In the genomic region with DNA sequence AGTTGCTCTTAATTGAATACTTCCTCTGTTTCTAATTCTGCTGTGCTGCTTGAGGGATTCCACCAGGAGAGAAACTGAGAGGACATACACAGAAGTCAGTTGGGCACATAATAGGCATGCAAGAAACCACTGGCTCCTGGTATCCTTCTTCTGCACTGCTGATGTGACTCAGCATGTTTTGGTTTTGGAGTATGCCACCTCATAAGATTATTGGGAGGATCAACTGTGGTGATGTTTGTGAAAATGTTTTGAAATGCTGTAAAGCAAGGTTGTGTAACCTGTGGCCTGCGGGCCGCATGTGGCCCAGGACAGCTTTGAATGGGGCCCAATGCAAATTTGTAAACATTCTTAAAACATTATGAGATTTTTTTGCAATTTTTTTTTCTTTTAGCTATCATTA, we compare ENCODE assay signal across 12 cellular contexts.
DNase-seq lines count a peak whose midpoint lies in the region; ATAC-seq and TF ChIP-seq lines count a peak whose summit lies in the region.
"Had no signal": no experiment of that assay in that cellular context is flagged by ENCODE, and none has a peak within 500 bp of the region (broad histone marks: within the 10 kb centered on the region; RNA-seq: fewer than 3 reads in every experiment).

No MANE protein-coding gene starts in this region.

- no peaks in the 10 kb centered on the region for H3K27me3 Mint-ChIP-seq in CD8-positive, alpha-beta T cell (ENCODE audit: low read depth)

- DNase-seq in BJ (ENCODE audit: low read depth) (peak; percentile 29), MG63 (peak; percentile 21), astrocyte of the hippocampus (ENCODE audit: low read depth, low spot score) (peak; percentile 60), left lobe of liver (ENCODE audit: low spot score) (no peak), aorta (no peak), kidney glomerular epithelial cell (lab: John Stamatoyannopoulos, UW) (no peak), NCI-H82 (lab: John Stamatoyannopoulos, UW) (no peak)
- DNase-seq in CD8-positive, alpha-beta T cell = no peak
- DNase-seq: glutamatergic neuron, NCI-H187 treated with DMSO at 0.1 percent for 48 hours had no signal

- H3K27me3 ChIP-seq in BJ (ENCODE audit: control insufficient read depth, insufficient read depth, low read length) = no peaks in the 10 kb centered on the region
- no peaks in the 10 kb centered on the region for H3K27me3 ChIP-seq in MG63
- H3K27me3 ChIP-seq in aorta (ENCODE audit: control insufficient read depth in 1 of 2, insufficient read depth in 2 of 2, low read length in 1 of 2) = no peaks in the 10 kb centered on the region
- H3K27me3 ChIP-seq in CD8-positive, alpha-beta T cell (ENCODE audit: insufficient read depth, low read length) = no peaks in the 10 kb centered on the region
- H3K27me3 ChIP-seq: suprapubic skin had no signal

- H3K4me3 Mint-ChIP-seq in CD8-positive, alpha-beta T cell = no peak overlapping the region
- H3K4me3 Mint-ChIP-seq: activated T-helper 1 cell treated with anti-CD3 and anti-CD28 coated beads, Interleukin-12 subunit alpha, Interleukin-12 subunit beta, Interleukin-2, Interleukin-4 antibody, amounts not matched to agents 30 ng/mL and 10 ng/mL and 1 ng/mL, durations not matched to agents 14 hours and 24 hours and 36 hours had no signal

- peak; percentile 92 for ATAC-seq in left lobe of liver
- ATAC-seq in aorta (ENCODE audit: low FRiP score) = no peak
- no peak for ATAC-seq in CD8-positive, alpha-beta T cell

- H3K4me3 ChIP-seq in BJ (ENCODE audit: low read depth, low read length) (no peak overlapping the region), MG63 (no peak overlapping the region), aorta (ENCODE audit: low read length in 2 of 2) (no peak overlapping the region)
- no peak overlapping the region for H3K4me3 ChIP-seq in CD8-positive, alpha-beta T cell (ENCODE audit: low read depth, low read length)
- H3K4me3 ChIP-seq: suprapubic skin had no signal

- POLR2A ChIA-PET in BJ (lab: Charles Lee) = no interaction called here
- POLR2A ChIA-PET in CD8-positive, alpha-beta T cell (lab: Charles Lee) = no interaction called here

- WGBS in aorta, 2 donors = 91 to 94% methylated on average over 2 of the region's 2 CpGs

- H3K27ac ChIP-seq in aorta (ENCODE audit: low read depth in 1 of 2, low read length in 2 of 2) = no peak overlapping the region
- no peak overlapping the region for H3K27ac ChIP-seq in CD8-positive, alpha-beta T cell (ENCODE audit: low read depth, low read length)
- H3K27ac ChIP-seq: suprapubic skin had no signal

- CTCF ChIA-PET in BJ (lab: Yijun Ruan, JAX) = no interaction called here
- CTCF ChIA-PET in CD8-positive, alpha-beta T cell (lab: Charles Lee) = no interaction called here

- no peaks in the 10 kb centered on the region for H3K9me3 Mint-ChIP-seq in CD8-positive, alpha-beta T cell
- H3K9me3 Mint-ChIP-seq: activated T-helper 1 cell treated with anti-CD3 and anti-CD28 coated beads, Interleukin-12 subunit alpha, Interleukin-12 subunit beta, Interleukin-2, Interleukin-4 antibody, amounts not matched to agents 30 ng/mL and 10 ng/mL and 1 ng/mL, durations not matched to agents 14 hours and 24 hours and 36 hours had no signal

- intact Hi-C loops in aorta (cut with DNase I) = no loop called here
- intact Hi-C loops in CD8-positive, alpha-beta T cell (cut with DNase I, micrococcal nuclease) = no loop called here

- H3K4me1 Mint-ChIP-seq in CD8-positive, alpha-beta T cell (ENCODE audit: low read depth) = no peaks in the 10 kb centered on the region

- H3K36me3 ChIP-seq in BJ (ENCODE audit: control insufficient read depth, insufficient read depth, low read length) (no peaks in the 10 kb centered on the region), MG63 (no peaks in the 10 kb centered on the region), aorta (ENCODE audit: control insufficient read depth in 1 of 2, insufficient read depth in 2 of 2, low read length in 1 of 2) (no peaks in the 10 kb centered on the region)
- no peaks in the 10 kb centered on the region for H3K36me3 ChIP-seq in CD8-positive, alpha-beta T cell (ENCODE audit: insufficient read depth, low read length)

- no peak overlapping the region for H3K27ac Mint-ChIP-seq in CD8-positive, alpha-beta T cell
- H3K27ac Mint-ChIP-seq: activated T-helper 1 cell treated with anti-CD3 and anti-CD28 coated beads, Interleukin-12 subunit alpha, Interleukin-12 subunit beta, Interleukin-2, Interleukin-4 antibody, amounts not matched to agents 30 ng/mL and 10 ng/mL and 1 ng/mL, durations not matched to agents 14 hours and 24 hours and 36 hours had no signal

- no peaks in the 10 kb centered on the region for H3K4me1 ChIP-seq in aorta (ENCODE audit: control insufficient read depth in 1 of 2, insufficient read depth in 2 of 2, low read length in 2 of 2)
- no peaks in the 10 kb centered on the region for H3K4me1 ChIP-seq in CD8-positive, alpha-beta T cell (ENCODE audit: insufficient read depth, low read length)

- no peak for TF ChIP-seq CTCF in BJ (IDR thresholded peaks at IDR 0.05; ENCODE audit: insufficient read depth, low read depth, low read length)
- no peak for TF ChIP-seq CTCF in CD8-positive, alpha-beta T cell (IDR thresholded peaks at IDR 0.05)

- H3K36me3 Mint-ChIP-seq in CD8-positive, alpha-beta T cell = no peaks in the 10 kb centered on the region

- no peaks in the 10 kb centered on the region for H3K9me3 ChIP-seq in MG63
- H3K9me3 ChIP-seq in aorta (ENCODE audit: control insufficient read depth, low read length) = no peaks in the 10 kb centered on the region
- no peaks in the 10 kb centered on the region for H3K9me3 ChIP-seq in CD8-positive, alpha-beta T cell (ENCODE audit: low read length)
- H3K9me3 ChIP-seq: suprapubic skin had no signal

Comparison
In these comparisons a context has a peak if more than half of its experiments do, and no peak if none do; other contexts are left out.
1. DNase-seq: peak in BJ (single experiment), MG63 (single experiment) and astrocyte of the hippocampus (single experiment); none in left lobe of liver (single experiment), aorta (0 of 2), CD8-positive, alpha-beta T cell (0 of 7), kidney glomerular epithelial cell (single experiment) and NCI-H82 (single experiment).